Comparison of ENCODE assay signal across 8 cellular contexts in genomic region chr10:45373003-45373782, GRCh38. TPM values are rescaled to one million over a fixed set of nuclear protein-coding genes. Genes with fewer than 3 reads are reported as not detected.
DNase-seq lines count a peak whose midpoint lies in the region; ATAC-seq, FAIRE-seq and TF ChIP-seq lines count a peak whose summit lies in the region.

No MANE protein-coding gene starts in this region.

- H3K36me3 ChIP-seq in CD8-positive, alpha-beta memory T cell (ENCODE audit: insufficient read depth, low read length), result no peaks in the 10 kb centered on the region
- H3K36me3 ChIP-seq in esophagus (ENCODE audit: control insufficient read depth in 2 of 2, insufficient read depth in 2 of 2, low read length in 1 of 2) (no peaks in the 10 kb centered on the region), pancreas (no peaks in the 10 kb centered on the region)

- peaks cover 10 to 28% (median 13%) of the 10 kb centered on the region in 3 donors for H3K4me1 Mint-ChIP-seq in CD8-positive, alpha-beta memory T cell

- peak overlapping the region in 1 of 8 donors; percentile 50 for H3K27ac Mint-ChIP-seq in CD8-positive, alpha-beta memory T cell

- intact Hi-C loops in pancreas (cut with DNase I), result no loop called here

- H3K9me3 Mint-ChIP-seq in CD8-positive, alpha-beta memory T cell, result peaks cover 0 to 2% (median 0%) of the 10 kb centered on the region in 5 donors

- H3K4me3 Mint-ChIP-seq in CD8-positive, alpha-beta memory T cell, result peak overlapping the region; percentile 76 to 88 (median 82)

- WGBS in esophagus, 2 donors, result 1% methylated on average over 43 to 44 of the region's 44 CpGs
- WGBS in pancreas, 2 donors, result 0 to 2% methylated on average over 43 to 44 of the region's 44 CpGs

- peaks cover 4% of the 10 kb centered on the region for H3K4me1 ChIP-seq in CD8-positive, alpha-beta memory T cell (ENCODE audit: insufficient read depth, low read length)
- H3K4me1 ChIP-seq in esophagus (ENCODE audit: control insufficient read depth in 2 of 2, insufficient read depth in 2 of 2, low read length in 1 of 2) (peaks cover 16 to 18% of the 10 kb centered on the region in 2 donors), pancreas (peaks cover 0 to 9% (median 0%) of the 10 kb centered on the region in 3 donors)

- H3K4me3 ChIP-seq in CD8-positive, alpha-beta memory T cell (ENCODE audit: low read length), result peak overlapping the region; percentile 51
- H3K4me3 ChIP-seq in esophagus (ENCODE audit: low read depth in 1 of 2, low read length in 2 of 2), result peak overlapping the region; percentile 40 to 46
- peak overlapping the region; percentile 44 to 72 (median 67) for H3K4me3 ChIP-seq in pancreas

- POLR2A ChIA-PET in CD8-positive, alpha-beta memory T cell (lab: Charles Lee), result no interaction called here

- DNase-seq in CD8-positive, alpha-beta memory T cell, result peak in 2 of 5 donors; percentile 12 to 31
- DNase-seq in pancreas (peak in 5 of 6 donors; percentile 34 to 69 (median 46)), NCI-H2029 (lab: John Stamatoyannopoulos, UW) (no peak), NCI-H187 (lab: John Stamatoyannopoulos, UW) (no peak)

- peaks cover 7% of the 10 kb centered on the region for H3K27me3 ChIP-seq in CD8-positive, alpha-beta memory T cell (ENCODE audit: insufficient read depth, low read length, poor library complexity, severe bottlenecking)
- H3K27me3 ChIP-seq in esophagus (ENCODE audit: control insufficient read depth in 1 of 2, insufficient read depth in 2 of 2, low read length in 2 of 2) (no peaks in the 10 kb centered on the region), pancreas (no peaks in the 10 kb centered on the region)

- no peaks in the 10 kb centered on the region for H3K9me3 ChIP-seq in CD8-positive, alpha-beta memory T cell (ENCODE audit: low read length)
- H3K9me3 ChIP-seq in esophagus (ENCODE audit: control insufficient read depth in 2 of 2, insufficient read depth in 1 of 2, low read depth in 1 of 2, low read length in 1 of 2) (no peaks in the 10 kb centered on the region), pancreas (no peaks in the 10 kb centered on the region)

- FAIRE-seq in pancreas (lab: Jason Lieb, UNC), result no peak

- CTCF ChIA-PET in CD8-positive, alpha-beta memory T cell (lab: Charles Lee), result no interaction called here

- H3K27ac ChIP-seq in CD8-positive, alpha-beta memory T cell (ENCODE audit: low read depth, low read length), result peak overlapping the region; percentile 2
- H3K27ac ChIP-seq in VCaP (peak overlapping the region; percentile 37; the same call in 1 of the 2 replicates), esophagus (ENCODE audit: low read depth in 2 of 2, low read length in 1 of 2) (peak overlapping the region in 1 of 2 donors; percentile 14), pancreas (peak overlapping the region in 1 of 4 donors; percentile 30)

- H3K27me3 Mint-ChIP-seq in CD8-positive, alpha-beta memory T cell, result peaks cover 14 to 45% of the 10 kb centered on the region in 2 donors

- TF ChIP-seq CTCF in VCaP (conservative IDR thresholded peaks at IDR 0.05) (no peak), pancreas (IDR thresholded peaks at IDR 0.05) (no peak)

- no peaks in the 10 kb centered on the region for H3K36me3 Mint-ChIP-seq in CD8-positive, alpha-beta memory T cell

- peak; percentile 30 for ATAC-seq in GM19324 (IDR thresholded peaks at IDR 0.05; ENCODE audit: low FRiP score, unreplicated experiment)
- ATAC-seq in HG03175 (IDR thresholded peaks at IDR 0.05; ENCODE audit: unreplicated experiment), result peak; percentile 34
- ATAC-seq in pancreas, result peak; percentile 30 to 59 (median 51)

RNA-seq across cellular contexts. Expression of gene ALOX5, which starts 0.8 kb away (rescaled TPM):
- under 1 TPM; 0.77 to 0.93 TPM for total RNA-seq in CD8-positive, alpha-beta memory T cell
- 3.0 TPM for polyA plus RNA-seq in CD8-positive, alpha-beta memory T cell
- polyA plus RNA-seq in esophagus, result 10 to 100 TPM in 1 of 2 donors, 1 to 10 TPM in 1; 8.3 to 12.2 TPM
- total RNA-seq in pancreas, result 10 to 100 TPM in 5 of 6 donors, 1 to 10 TPM in 1; 6.2 to 35.0 (median 30.8) TPM
- polyA plus RNA-seq in pancreas, result 10 to 100 TPM; 26.0 to 44.3 TPM

RNA-seq across cellular contexts. Expression of gene OR13A1, which starts 57.8 kb away (rescaled TPM):
- not detected for total RNA-seq in CD8-positive, alpha-beta memory T cell
- 0.29 TPM for polyA plus RNA-seq in CD8-positive, alpha-beta memory T cell
- polyA plus RNA-seq in esophagus (under 1 TPM; 0.11 to 0.86 TPM), pancreas (under 1 TPM; 0.19 to 0.42 TPM)
- under 1 TPM in 2 of 6 donors, not detected in 4; 0.09 to 0.12 TPM for total RNA-seq in pancreas

Comparison
In these comparisons a context has a peak if more than half of its experiments do, and no peak if none do; other contexts are left out.
1. DNase-seq: peak in pancreas (5 of 6); none in NCI-H2029 (single experiment) and NCI-H187 (0 of 2).
2. Peak in every context shown above with its lines, with median percentiles within 50 percentile points of each other: H3K4me3 ChIP-seq and ATAC-seq.